9 cellular contexts compared by ENCODE assay signal in the genomic region with DNA sequence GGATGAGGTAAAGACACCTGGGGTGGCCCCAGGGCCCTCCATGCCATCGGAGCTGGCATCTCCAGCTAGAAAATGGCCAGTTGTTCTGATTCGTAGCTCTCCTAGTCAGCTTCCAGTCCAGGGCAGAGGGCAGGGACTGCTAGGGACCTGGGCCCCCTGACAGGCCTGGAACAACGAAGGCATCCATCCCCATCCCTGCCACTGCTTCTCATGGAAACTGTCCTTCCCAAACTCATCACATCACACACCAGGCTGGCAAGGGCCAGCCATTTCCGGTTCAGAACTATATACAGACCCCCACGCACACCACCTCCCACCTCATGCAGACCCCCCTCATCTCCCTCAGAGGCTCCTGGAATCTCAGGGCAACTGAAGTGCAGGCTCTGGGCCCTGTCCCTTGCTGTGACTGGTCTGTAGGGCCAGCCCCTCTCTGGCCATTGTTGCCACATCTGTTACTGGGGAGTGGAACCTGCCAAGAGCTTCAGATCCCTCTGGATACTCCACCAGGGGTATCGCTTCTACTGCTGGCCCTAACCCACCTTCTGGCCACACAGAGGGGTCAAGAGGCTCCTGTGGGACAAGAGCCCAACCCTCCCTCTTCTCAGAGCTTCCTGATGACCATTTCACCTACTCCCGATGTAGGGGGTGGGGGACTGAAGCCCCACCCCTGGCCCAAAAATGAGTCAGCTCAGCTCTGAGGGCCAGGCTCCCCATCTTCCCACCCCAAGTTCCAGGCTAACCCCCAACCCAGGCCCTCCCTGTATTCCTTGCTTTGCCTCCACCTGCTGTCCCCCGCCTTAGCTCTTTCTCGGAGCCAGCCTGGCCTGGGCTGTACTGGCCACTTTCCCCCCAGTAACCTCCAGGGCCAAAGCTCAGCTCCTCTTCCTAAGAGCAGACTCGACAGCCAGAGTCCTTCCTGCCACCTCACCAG. TPM values are rescaled to one million over a fixed set of nuclear protein-coding genes. Genes with fewer than 3 reads are reported as not detected.
A peak's percentile ranks its signal among the peaks of the same experiment; 100 is the strongest.
DNase-seq lines count a peak whose midpoint lies in the region; ATAC-seq and TF ChIP-seq lines count a peak whose summit lies in the region.
"Had no signal": no experiment of that assay in that cellular context is flagged by ENCODE, and none has a peak within 500 bp of the region (broad histone marks: within the 10 kb centered on the region; RNA-seq: fewer than 3 reads in every experiment).

No MANE protein-coding gene starts in this region.

- H3K27me3 ChIP-seq in heart right ventricle (peaks cover 0 to 35% (median 0%) of the 10 kb centered on the region in 7 donors), SU-DHL-6 (ENCODE audit: low read length) (no peaks in the 10 kb centered on the region), upper lobe of left lung (peaks cover 0 to 31% (median 18%) of the 10 kb centered on the region in 4 donors)

- H3K27ac Mint-ChIP-seq in immature natural killer cell, result peak overlapping the region; percentile 86 to 96 (median 92)

- TF ChIP-seq POLR2A in upper lobe of left lung (IDR thresholded peaks at IDR 0.05), result no peak

- H3K9me3 Mint-ChIP-seq in immature natural killer cell, result no peaks in the 10 kb centered on the region

- H3K4me1 ChIP-seq in heart right ventricle, result peaks cover 4 to 78% (median 59%) of the 10 kb centered on the region in 9 donors
- peaks cover 14 to 59% (median 45%) of the 10 kb centered on the region in 4 donors for H3K4me1 ChIP-seq in upper lobe of left lung

- H3K27me3 Mint-ChIP-seq in immature natural killer cell (ENCODE audit: low read depth in 3 of 3), result peaks cover 13 to 17% (median 17%) of the 10 kb centered on the region in 3 donors

- H3K4me1 Mint-ChIP-seq in immature natural killer cell, result peaks cover 47 to 58% of the 10 kb centered on the region in 2 donors

- peak overlapping the region in 9 of 10 donors; percentile 27 to 97 (median 89) for H3K27ac ChIP-seq in heart right ventricle
- H3K27ac ChIP-seq in SU-DHL-6 (ENCODE audit: low read depth, low read length), result peak overlapping the region; percentile 93
- peak overlapping the region in 3 of 4 donors; percentile 38 to 71 (median 64) for H3K27ac ChIP-seq in upper lobe of left lung

- intact Hi-C loops in heart right ventricle (cut with DNase I) (loop anchor here in 2 of 10 donors (5.0 kb wide), 2 partner anchors 49 to 94 kb away; partner anchors contain the start of gene PAIP2 (in 1 of the 2)), left cardiac atrium (cut with DNase I) (no loop called here)

- H3K36me3 ChIP-seq in heart right ventricle (peaks cover 0 to 15% (median 0%) of the 10 kb centered on the region in 9 donors), SU-DHL-6 (ENCODE audit: low read length) (no peaks in the 10 kb centered on the region), upper lobe of left lung (no peaks in the 10 kb centered on the region)

- H3K9me2 ChIP-seq in SU-DHL-6 (replicated peaks; ENCODE audit: insufficient read depth, low read length), result no peaks in the 10 kb centered on the region

- no peaks in the 10 kb centered on the region for H3K36me3 Mint-ChIP-seq in immature natural killer cell

- H3K9me3 ChIP-seq in heart right ventricle (no peaks in the 10 kb centered on the region), SU-DHL-6 (ENCODE audit: insufficient read depth, low read length) (no peaks in the 10 kb centered on the region), upper lobe of left lung (no peaks in the 10 kb centered on the region)

- H3F3A ChIP-seq in SU-DHL-6 (ENCODE audit: insufficient read depth), result peaks cover 41% of the 10 kb centered on the region

- H3K4me3 Mint-ChIP-seq in immature natural killer cell, result peak overlapping the region; percentile 55 to 84 (median 77)

- no peak for TF ChIP-seq EP300 in upper lobe of left lung (IDR thresholded peaks at IDR 0.05)

- H3K4me2 ChIP-seq in SU-DHL-6 (ENCODE audit: low read depth, low read length, poor library complexity, severe bottlenecking), result peak overlapping the region; percentile 88

- peak overlapping the region; percentile 57 for H2AFZ ChIP-seq in SU-DHL-6 (ENCODE audit: low read depth, low read length, severe bottlenecking)

- no peak for TF ChIP-seq CTCF in heart right ventricle (IDR thresholded peaks at IDR 0.05)
- TF ChIP-seq CTCF in SU-DHL-6 (IDR thresholded peaks at IDR 0.05; ENCODE audit: insufficient read depth, low read length, poor library complexity, severe bottlenecking), result no peak
- no peak for TF ChIP-seq CTCF in upper lobe of left lung (IDR thresholded peaks at IDR 0.05)

- peaks cover 28% of the 10 kb centered on the region for H3K79me2 ChIP-seq in SU-DHL-6 (ENCODE audit: insufficient read depth, low read length)

- no peak for DNase-seq in heart right ventricle
- DNase-seq in left cardiac atrium, result no peak
- DNase-seq in immature natural killer cell, result no peak
- DNase-seq in upper lobe of left lung, result no peak
- DNase-seq in NCI-H1092 treated with DMSO at 0.1 percent for 48 hours (lab: John Stamatoyannopoulos, UW), result no peak
- DNase-seq in NCI-H2196 (lab: John Stamatoyannopoulos, UW; ENCODE audit: unreplicated experiment), result no peak
- DNase-seq: KG1 had no signal

- ATAC-seq in heart right ventricle, result no peak
- ATAC-seq in left cardiac atrium, result no peak
- ATAC-seq in upper lobe of left lung (ENCODE audit: low FRiP score in 2 of 2), result no peak
- ATAC-seq in SK-N-SH treated with all-trans-retinoic acid at 6 μM for 48 hours, result no peak

- 51 to 54% methylated on average over 10 of the region's 10 CpGs for WGBS in heart right ventricle, 2 donors
- 83 to 84% methylated on average over 7 to 10 of the region's 10 CpGs for WGBS in upper lobe of left lung, 2 donors

- H4K20me1 ChIP-seq in SU-DHL-6 (ENCODE audit: low read depth, low read length), result no peaks in the 10 kb centered on the region

- H3K4me3 ChIP-seq in heart right ventricle, result peak overlapping the region in 7 of 10 donors; percentile 63 to 80 (median 71)
- peak overlapping the region; percentile 59 for H3K4me3 ChIP-seq in SU-DHL-6 (ENCODE audit: insufficient read depth, low read length, poor library complexity, severe bottlenecking)
- no peak overlapping the region for H3K4me3 ChIP-seq in upper lobe of left lung

- peak overlapping the region; percentile 77 for H3K9ac ChIP-seq in SU-DHL-6 (ENCODE audit: low read length)

TF ChIP-seq in SK-N-SH treated with all-trans-retinoic acid at 6 μM for 48 hours, 23 proteins besides CTCF, POLR2A, EP300 and RAD21 (continues in another document):
- TF ChIP-seq ZFP30 (CRISPR knock-in tag; IDR thresholded peaks at IDR 0.05) (no peak), ZNF70 (CRISPR knock-in tag; IDR thresholded peaks at IDR 0.05) (no peak), ZFP3 (CRISPR knock-in tag; IDR thresholded peaks at IDR 0.05) (no peak), ISL1 (CRISPR knock-in tag; IDR thresholded peaks at IDR 0.05) (no peak), CSDC2 (CRISPR knock-in tag; IDR thresholded peaks at IDR 0.05) (no peak), GLIS3 (CRISPR knock-in tag; IDR thresholded peaks at IDR 0.05) (no peak), PATZ1 (CRISPR knock-in tag; IDR thresholded peaks at IDR 0.05; ENCODE audit: borderline replicate concordance) (no peak), PPARA (CRISPR knock-in tag; IDR thresholded peaks at IDR 0.05; ENCODE audit: borderline replicate concordance) (no peak), ESRRG (CRISPR knock-in tag; IDR thresholded peaks at IDR 0.05) (no peak)

RNA-seq across cellular contexts. Expression of gene MZB1, which starts 1.2 kb away (rescaled TPM):
- total RNA-seq in heart right ventricle (1 to 10 TPM in 3 of 10 donors, under 1 TPM in 7; 0.28 to 6.6 (median 0.65) TPM), left cardiac atrium (1 to 10 TPM in 1 of 2 donors, under 1 TPM in 1; 0.55 to 1.2 TPM), upper lobe of left lung (10 to 100 TPM in 4 of 6 donors, 1 to 10 TPM in 2; 1.5 to 30.7 (median 15.5) TPM)
- polyA plus RNA-seq in heart right ventricle (1 to 10 TPM in 1 of 2 donors, under 1 TPM in 1; 0.67 to 1.5 TPM), immature natural killer cell (1 to 10 TPM; 1.3 to 2.9 (median 2.8) TPM)

RNA-seq across cellular contexts. Expression of gene PROB1, which starts 4.0 kb away (rescaled TPM):
- 10 to 100 TPM; 26.3 to 64.8 (median 37.3) TPM for total RNA-seq in heart right ventricle
- polyA plus RNA-seq in heart right ventricle, result 10 to 100 TPM; 12.2 to 28.5 TPM
- 10 to 100 TPM; 21.7 to 27.9 TPM for total RNA-seq in left cardiac atrium
- 1 to 10 TPM in 1 of 3 donors, under 1 TPM in 1, not detected in 1; 0.39 to 1.4 TPM for polyA plus RNA-seq in immature natural killer cell
- 1 to 10 TPM in 2 of 6 donors, under 1 TPM in 4; 0.33 to 2.1 (median 0.95) TPM for total RNA-seq in upper lobe of left lung

RNA-seq across cellular contexts. Expression of gene SLC23A1, which starts 7.8 kb away (rescaled TPM):
- total RNA-seq in heart right ventricle (under 1 TPM in 1 of 10 donors, not detected in 9; 0.19 TPM), left cardiac atrium (not detected), upper lobe of left lung (10 to 100 TPM in 1 of 6 donors, 1 to 10 TPM in 4, not detected in 1; 1.1 to 20.1 (median 1.8) TPM)
- polyA plus RNA-seq in heart right ventricle (not detected), immature natural killer cell (under 1 TPM in 1 of 3 donors, not detected in 2; 0.19 TPM)

RNA-seq across cellular contexts. Expression of gene SPATA24, which starts 13.0 kb away (rescaled TPM):
- total RNA-seq in heart right ventricle (10 to 100 TPM; 11.8 to 24.8 (median 16.5) TPM), left cardiac atrium (1 to 10 TPM; 8.8 to 9.0 TPM), upper lobe of left lung (1 to 10 TPM in 5 of 6 donors, not detected in 1; 2.9 to 6.3 (median 4.8) TPM)
- polyA plus RNA-seq in heart right ventricle (10 to 100 TPM; 14.8 to 37.5 TPM), immature natural killer cell (1 to 10 TPM in 2 of 3 donors, not detected in 1; 4.5 to 5.6 TPM)

RNA-seq across cellular contexts. Expression of gene DNAJC18, which starts 48.4 kb away (rescaled TPM):
- 10 to 100 TPM in 9 of 10 donors, 1 to 10 TPM in 1; 9.5 to 21.1 (median 14.1) TPM for total RNA-seq in heart right ventricle
- 10 to 100 TPM in 1 of 2 donors, 1 to 10 TPM in 1; 3.4 to 12.7 TPM for polyA plus RNA-seq in heart right ventricle
- total RNA-seq in left cardiac atrium, result 10 to 100 TPM; 14.8 to 15.2 TPM
- polyA plus RNA-seq in immature natural killer cell, result 1 to 10 TPM in 2 of 3 donors, not detected in 1; 3.7 to 4.3 TPM
- 10 to 100 TPM in 1 of 6 donors, 1 to 10 TPM in 5; 1.0 to 11.6 (median 6.3) TPM for total RNA-seq in upper lobe of left lung

Comparison
In these comparisons a context has a peak if more than half of its experiments do, and no peak if none do; other contexts are left out.
1. H3K4me3 ChIP-seq: peak in heart right ventricle (7 of 10) and SU-DHL-6 (single experiment); none in upper lobe of left lung (0 of 4).
2. RNA of gene PROB1, which starts 4.0 kb away (total RNA-seq): 26.3 to 64.8 TPM in heart right ventricle and 21.7 to 27.9 TPM in left cardiac atrium; 0.33 to 2.1 TPM in upper lobe of left lung; every median in the first group is over 4 times any median in the second.
3. Peak in every context shown above with its lines, with median percentiles within 50 percentile points of each other: H3K27ac ChIP-seq.